ENCODE assay signal across 8 cellular contexts in genomic region chr1:41432481-41433280, GRCh38. TPM values are rescaled to one million over a fixed set of nuclear protein-coding genes. Genes with fewer than 3 reads are reported as not detected.
DNase-seq lines count a peak whose midpoint lies in the region; ATAC-seq, FAIRE-seq and TF ChIP-seq lines count a peak whose summit lies in the region.

No MANE protein-coding gene starts in this region.

- no TSS peak for BruUV-seq in mammary epithelial cell (replicated peaks; lab: Mats Ljungman, UMichigan)

- no peaks in the 10 kb centered on the region for H3K36me3 Mint-ChIP-seq in WTC11

- peaks cover 33% of the 10 kb centered on the region for H3K4me1 Mint-ChIP-seq in WTC11

- H3K36me3 ChIP-seq in mammary epithelial cell (ENCODE audit: insufficient read depth, low read length) (no peaks in the 10 kb centered on the region), keratinocyte (ENCODE audit: control insufficient read depth in 2 of 2, extremely low read depth in 1 of 2, insufficient read depth in 2 of 2, low read length in 2 of 2) (no peaks in the 10 kb centered on the region)

- peak overlapping the region; percentile 63 for H2AFZ ChIP-seq in mammary epithelial cell (ENCODE audit: low read depth, low read length)
- H2AFZ ChIP-seq in keratinocyte (ENCODE audit: control insufficient read depth, low read length), result no peak overlapping the region

- ATAC-seq in GM18868 (IDR thresholded peaks at IDR 0.05; ENCODE audit: unreplicated experiment) (peak; percentile 43), WTC11 (peak; percentile 85)

- DNase-seq in AG04449 (ENCODE audit: low read depth, low spot score) (peak; percentile 33), NCI-H2107 treated with DMSO at 0.1 percent for 48 hours (lab: John Stamatoyannopoulos, UW; ENCODE audit: unreplicated experiment) (peak; percentile 38), WTC11 (ENCODE audit: low spot score) (peak; percentile 94), mammary epithelial cell (peak; percentile 93), keratinocyte (ENCODE audit: low read depth, low spot score) (peak; percentile 33), OCI-M2 (lab: John Stamatoyannopoulos, UW; ENCODE audit: unreplicated experiment) (no peak)
- peak; percentile 29 to 52 for DNase-seq in stimulated activated CD4-positive, alpha-beta T cell treated with anti-CD3 and anti-CD28 coated beads, Interleukin-15, amount 100 ng/mL, for 1 hour (ENCODE audit: low read depth in 1 of 2, low spot score in 1 of 2)

- in situ Hi-C loops in mammary epithelial cell (cut with MboI; ENCODE audit: low sequenced_read_pairs in 2 of 2), result loop anchor here in 1 of 2 donors (5.0 kb wide), 1 partner anchor 165 kb away; no protein-coding TSS in a partner anchor

- H3K27me3 ChIP-seq in mammary epithelial cell (ENCODE audit: insufficient read depth, low read length), result no peaks in the 10 kb centered on the region
- peaks cover 35% of the 10 kb centered on the region for H3K27me3 ChIP-seq in keratinocyte (ENCODE audit: control insufficient read depth, extremely low read depth, insufficient read depth, low read length)

- intact Hi-C loops in mammary epithelial cell (cut with micrococcal nuclease), result loop anchor here (1.0 to 10.0 kb wide), 9 partner anchors 13 to 584 kb away; partner anchors contain the start of gene FOXO6

- H3K27ac Mint-ChIP-seq in WTC11, result no peak overlapping the region

- TF ChIP-seq CTCF in AG04449 (IDR thresholded peaks at IDR 0.05; ENCODE audit: insufficient read depth, low read length, missing control alignments) (peak; percentile 98), WTC11 (IDR thresholded peaks at IDR 0.05) (peak; percentile 98), mammary epithelial cell (conservative IDR thresholded peaks at IDR 0.05 in 1 of 2, IDR thresholded peaks at IDR 0.05 in 1 of 2; ENCODE audit: extremely low read depth in 1 of 2, insufficient read depth in 1 of 2, low read depth in 1 of 2, low read length in 2 of 2) (peak; percentile 93 to 95), keratinocyte (optimal IDR thresholded peaks at IDR 0.05 in 1 of 3, IDR thresholded peaks at IDR 0.05 in 1 of 3, conservative IDR thresholded peaks at IDR 0.05 in 1 of 3; ENCODE audit: extremely low read depth in 1 of 3, insufficient read depth in 2 of 3, low read length in 3 of 3) (peak; percentile 96 to 100 (median 97))

- H3K4me2 ChIP-seq in mammary epithelial cell (ENCODE audit: insufficient read depth, low read depth, low read length) (peak overlapping the region; percentile 68), keratinocyte (ENCODE audit: control insufficient read depth, extremely low read depth, insufficient read depth, low read depth, low read length) (peak overlapping the region; percentile 31)

- peak overlapping the region; percentile 37 for H3K27ac ChIP-seq in mammary epithelial cell (ENCODE audit: insufficient read depth, low read depth, low read length)
- no peak overlapping the region for H3K27ac ChIP-seq in keratinocyte (ENCODE audit: control insufficient read depth, insufficient read depth, low read length)

- CTCF ChIA-PET in AG04449 (lab: Yijun Ruan, JAX) (interaction anchor here (0.6 to 13.1 kb wide), 42 partner anchors 8 to 274 kb away, joined by 3 to 178 read pairs (median 5); no protein-coding TSS in a partner anchor), WTC11 (lab: Charles Lee) (interaction anchor here (0.7 to 7.2 kb wide), 19 partner anchors 10 to 394 kb away, joined by 3 to 59 read pairs (median 4); partner anchors contain the start of gene FOXO6), mammary epithelial cell (lab: Charles Lee; ENCODE audit: low non-redundant PET) (interaction anchor here (0.6 to 1.0 kb wide), 3 partner anchors 71 to 157 kb away, joined by 4 to 17 read pairs (median 5); partner anchors contain the start of gene FOXO6)

- POLR2A ChIA-PET in AG04449 (lab: Yijun Ruan, JAX), result interaction anchor here (0.6 kb wide), 1 partner anchor 241 kb away, joined by 3 read pairs; no protein-coding TSS in a partner anchor
- POLR2A ChIA-PET in WTC11 (lab: Charles Lee), result interaction anchor here (1.4 kb wide), 1 partner anchor 10 kb away, joined by 5 read pairs; no protein-coding TSS in a partner anchor

- H4K20me1 ChIP-seq in mammary epithelial cell (ENCODE audit: insufficient read depth, low read length), result no peaks in the 10 kb centered on the region
- H4K20me1 ChIP-seq in keratinocyte (ENCODE audit: control insufficient read depth, extremely low read depth, insufficient read depth, low read length), result no peaks in the 10 kb centered on the region

- H3K4me3 Mint-ChIP-seq in WTC11, result no peak overlapping the region

- dilution Hi-C loops in mammary epithelial cell (cut with HindIII; ENCODE audit: low sequenced_read_pairs), result no loop called here
- dilution Hi-C loops in keratinocyte (cut with MboI; ENCODE audit: extremely low pct_ligation_motif_present, low sequenced_read_pairs), result no loop called here

- H3K9me3 Mint-ChIP-seq in WTC11, result no peaks in the 10 kb centered on the region

- H3K4me3 ChIP-seq in AG04449 (ENCODE audit: low read depth, low read length) (no peak overlapping the region), mammary epithelial cell (replicated peaks in 1 of 3; ENCODE audit: insufficient read depth in 1 of 3, low read depth in 2 of 3, low read length in 3 of 3) (peak overlapping the region in 1 of 3 experiments; percentile 18), keratinocyte (ENCODE audit: control insufficient read depth in 2 of 3, extremely low read depth in 1 of 3, insufficient read depth in 2 of 3, low read depth in 1 of 3, low read length in 3 of 3) (no peak overlapping the region)

- H3K27me3 Mint-ChIP-seq in WTC11 (ENCODE audit: low read depth), result peaks cover 3% of the 10 kb centered on the region; the same call in 1 of the 2 replicates

- no peaks in the 10 kb centered on the region for H3K9me1 ChIP-seq in keratinocyte (ENCODE audit: control insufficient read depth, extremely low read depth, insufficient read depth, low read length)

- H3K9ac ChIP-seq in mammary epithelial cell (ENCODE audit: insufficient read depth, low read length) (no peak overlapping the region), keratinocyte (ENCODE audit: control insufficient read depth, extremely low read depth, insufficient read depth, low read length) (no peak overlapping the region)

- H3K4me1 ChIP-seq in mammary epithelial cell (ENCODE audit: insufficient read depth, low read length) (peaks cover 21% of the 10 kb centered on the region), keratinocyte (ENCODE audit: control insufficient read depth, extremely low read depth, insufficient read depth, low read length) (peaks cover 12% of the 10 kb centered on the region)

- WGBS in mammary epithelial cell (ENCODE audit: low coverage, missing lambda C conversion rate), result 4% methylated on average over 14 of the region's 17 CpGs

- no peaks in the 10 kb centered on the region for H3K79me2 ChIP-seq in mammary epithelial cell (ENCODE audit: insufficient read depth, low read length)
- no peaks in the 10 kb centered on the region for H3K79me2 ChIP-seq in keratinocyte (ENCODE audit: control insufficient read depth, insufficient read depth, low read length)

- peak; percentile 81 for FAIRE-seq in keratinocyte (lab: Jason Lieb, UNC)

- H3K9me3 ChIP-seq in mammary epithelial cell (replicated peaks; ENCODE audit: insufficient read depth, low read length), result no peaks in the 10 kb centered on the region
- H3K9me3 ChIP-seq in keratinocyte (ENCODE audit: control insufficient read depth, low read depth, low read length), result no peaks in the 10 kb centered on the region

TF ChIP-seq in WTC11, 78 proteins besides CTCF, POLR2A, EP300 and RAD21:
- TF ChIP-seq E2F4 (CRISPR knock-in tag; IDR thresholded peaks at IDR 0.05; ENCODE audit: borderline replicate concordance, low read depth), result no peak
- no peak for TF ChIP-seq RELA (CRISPR knock-in tag; IDR thresholded peaks at IDR 0.05; ENCODE audit: borderline replicate concordance)
- no peak for TF ChIP-seq ZNF423 (CRISPR knock-in tag; IDR thresholded peaks at IDR 0.05)
- TF ChIP-seq ZNF121 (CRISPR knock-in tag; IDR thresholded peaks at IDR 0.05), result 0 out of 2 replicates have a peak, but pooled peaks have one; percentile 27

RNA-seq across cellular contexts. Expression of gene EDN2, which starts 51.8 kb away (rescaled TPM):
- total RNA-seq in WTC11 (2021) (0.33 to 0.39 TPM in 2 of 3 replicates, not detected in the other), mammary epithelial cell (1 to 10 TPM in 1 of 2 donors, under 1 TPM in 1; 0.56 to 1.3 TPM)
- polyA plus RNA-seq in mammary epithelial cell (1.4 TPM), keratinocyte (0.06 to 0.34 TPM (median 0.32 TPM) in 3 replicates)
- polyA minus RNA-seq in mammary epithelial cell (not detected), keratinocyte (0.64 TPM in 1 of 3 replicates, not detected in the others)
- 0.42 TPM for polyA plus RNA-seq in keratinocyte (2011; ENCODE audit: low read depth)
- 0.18 and 0.22 TPM in 2 replicates for polyA plus RNA-seq in keratinocyte (2011; cell fraction: cytosol; rRNA removed)
- 0.38 and 0.60 TPM in 2 replicates for polyA plus RNA-seq in keratinocyte (2011; cell fraction: nucleus; rRNA removed)
- 1.9 TPM in 1 of 2 replicates, not detected in the other for polyA plus RNA-seq in keratinocyte (2012; ENCODE audit: low replicate concordance)
- not detected for polyA minus RNA-seq in keratinocyte (2011; cell fraction: cytosol; rRNA and poly(A)+ RNA removed)
- 0.32 TPM in 1 of 2 replicates, not detected in the other for polyA minus RNA-seq in keratinocyte (2011; cell fraction: nucleus; rRNA and poly(A)+ RNA removed)
